ENCODE assay signal across 17 cellular contexts in genomic region chr4:37317104-37317643, GRCh38.
DNase-seq lines count a peak whose midpoint lies in the region; ATAC-seq, FAIRE-seq and TF ChIP-seq lines count a peak whose summit lies in the region.
"Had no signal": no experiment of that assay in that cellular context is flagged by ENCODE, and none has a peak within 500 bp of the region (broad histone marks: within the 10 kb centered on the region; RNA-seq: fewer than 3 reads in every experiment).

No MANE protein-coding gene starts in this region.

- H3K4me3 ChIP-seq in endodermal cell (ENCODE audit: low read length) (peak overlapping the region; percentile 53), mesendoderm (ENCODE audit: low read length) (no peak overlapping the region)
- H3K4me3 ChIP-seq: BLaER1 treated with 17β-estradiol and CSF1 and Interleukin-3, amounts not matched to agents 10 nM and 100 nM; K562 had no signal

- no peak overlapping the region for H2BK120ac ChIP-seq in mesendoderm (ENCODE audit: low read depth, low read length)

- no peak overlapping the region for H2AK5ac ChIP-seq in mesendoderm (ENCODE audit: low read length)

- DNase-seq in GM12892 (ENCODE audit: insufficient read length) (no peak), HT-29 (ENCODE audit: low spot score) (peak; percentile 20), endodermal cell (peak; percentile 56), mesendoderm (peak; percentile 75), GM03348 (ENCODE audit: low spot score) (no peak), OCI-M2 (lab: John Stamatoyannopoulos, UW; ENCODE audit: unreplicated experiment) (no peak), NCI-H2029 (lab: John Stamatoyannopoulos, UW) (no peak)
- DNase-seq: Calu3; CD8-positive, alpha-beta T cell; GDM1; HCEC 1CT; IMR-90 had no signal

- FAIRE-seq in GM12892 (lab: Jason Lieb, UNC) = peak; percentile 5
- FAIRE-seq: H54, K562 had no signal

- ATAC-seq in GM19452 (IDR thresholded peaks at IDR 0.05; ENCODE audit: unreplicated experiment) = no peak
- ATAC-seq: CD8-positive, alpha-beta T cell; K562 had no signal

- H3K36me3 ChIP-seq in endodermal cell (ENCODE audit: control insufficient read depth, insufficient read depth, low read length) = no peaks in the 10 kb centered on the region
- no peaks in the 10 kb centered on the region for H3K36me3 ChIP-seq in mesendoderm (ENCODE audit: control insufficient read depth, insufficient read depth, low read length)
- H3K36me3 ChIP-seq: BLaER1 treated with 17β-estradiol and CSF1 and Interleukin-3, amounts not matched to agents 10 nM and 100 nM had no signal

- TF ChIP-seq CTCF in endodermal cell (conservative IDR thresholded peaks at IDR 0.05) = no peak

- no peaks in the 10 kb centered on the region for H3K79me2 ChIP-seq in mesendoderm (ENCODE audit: control insufficient read depth, insufficient read depth, low read length)

- no peak overlapping the region for H4K8ac ChIP-seq in mesendoderm (ENCODE audit: low read depth, low read length)

- H3K9me3 Mint-ChIP-seq in endodermal cell = peaks cover 21% of the 10 kb centered on the region

- no peak overlapping the region for H3K56ac ChIP-seq in mesendoderm (ENCODE audit: low read length)

- no peaks in the 10 kb centered on the region for H3K27me3 ChIP-seq in endodermal cell (ENCODE audit: control insufficient read depth, insufficient read depth, low read length, poor library complexity, severe bottlenecking)
- H3K27me3 ChIP-seq in mesendoderm (ENCODE audit: insufficient read depth, low read length, poor library complexity) = no peaks in the 10 kb centered on the region
- H3K27me3 ChIP-seq: BLaER1 treated with 17β-estradiol and CSF1 and Interleukin-3, amounts not matched to agents 10 nM and 100 nM had no signal

- 39 to 60% methylated on average over 1 to 3 of the region's 3 CpGs for WGBS in endodermal cell (ENCODE audit: insufficient coverage in 1 of 2, insufficient read length in 1 of 2), 2 experiments
- WGBS in mesendoderm (ENCODE audit: extremely low coverage, insufficient coverage, low lambda C conversion rate) = no CpG with 5 or more reads among the region's 3 CpGs

- H3K23ac ChIP-seq in mesendoderm (ENCODE audit: low read length) = no peak overlapping the region

- peaks cover 4% of the 10 kb centered on the region for H3K36me3 Mint-ChIP-seq in endodermal cell (ENCODE audit: low read depth)
- H3K36me3 Mint-ChIP-seq: CD8-positive, alpha-beta T cell had no signal

- no peak overlapping the region for H2BK5ac ChIP-seq in mesendoderm (ENCODE audit: low read length)

- H3K9me3 ChIP-seq in endodermal cell (ENCODE audit: control insufficient read depth, low read length) = peaks cover 32% of the 10 kb centered on the region

- H3K4me1 ChIP-seq in endodermal cell (ENCODE audit: control insufficient read depth, insufficient read depth, low read length) (peaks cover 8% of the 10 kb centered on the region), mesendoderm (ENCODE audit: control insufficient read depth, low read depth, low read length) (peaks cover 3% of the 10 kb centered on the region)
- H3K4me1 ChIP-seq: BLaER1 treated with 17β-estradiol and CSF1 and Interleukin-3, amounts not matched to agents 10 nM and 100 nM had no signal

- H3K4me1 Mint-ChIP-seq in endodermal cell = peaks cover 7% of the 10 kb centered on the region
- H3K4me1 Mint-ChIP-seq: B cell had no signal

- no peaks in the 10 kb centered on the region for H3K79me1 ChIP-seq in mesendoderm (ENCODE audit: low read length)

- no peak overlapping the region for H2BK15ac ChIP-seq in mesendoderm (replicated peaks; ENCODE audit: low read depth)

- H4K5ac ChIP-seq in mesendoderm (ENCODE audit: low read length) = no peak overlapping the region

- H3K27ac ChIP-seq in endodermal cell (ENCODE audit: low read depth, low read length) = no peak overlapping the region
- peak overlapping the region; percentile 48 for H3K27ac ChIP-seq in mesendoderm (ENCODE audit: low read depth, low read length)
- H3K27ac ChIP-seq: BLaER1 treated with 17β-estradiol and CSF1 and Interleukin-3, amounts not matched to agents 10 nM and 100 nM had no signal

- H3K9ac ChIP-seq in endodermal cell (ENCODE audit: extremely low read depth, low read length, poor library complexity, severe bottlenecking) = no peak overlapping the region
- H3K9ac ChIP-seq in mesendoderm (ENCODE audit: low read length) = no peak overlapping the region
- H3K9ac ChIP-seq: BLaER1 treated with 17β-estradiol and CSF1 and Interleukin-3, amounts not matched to agents 10 nM and 100 nM had no signal

- peaks cover 11% of the 10 kb centered on the region for H3K27me3 Mint-ChIP-seq in endodermal cell (ENCODE audit: insufficient read depth)
- H3K27me3 Mint-ChIP-seq: B cell had no signal

- H3K18ac ChIP-seq in mesendoderm (ENCODE audit: low read length) = no peak overlapping the region

- H3K4me2 ChIP-seq in mesendoderm (ENCODE audit: low read length) = no peak overlapping the region
- H3K4me2 ChIP-seq: BLaER1 treated with 17β-estradiol and CSF1 and Interleukin-3, amounts not matched to agents 10 nM and 100 nM had no signal

- peak overlapping the region; percentile 4 for H3K27ac Mint-ChIP-seq in endodermal cell
- H3K27ac Mint-ChIP-seq: B cell; CD8-positive, alpha-beta T cell had no signal

- no peak for TF ChIP-seq POLR2A in GM12892 (IDR thresholded peaks at IDR 0.05; ENCODE audit: low read depth, low read length)

- H3K4ac ChIP-seq in mesendoderm (ENCODE audit: low read depth, low read length) = no peak overlapping the region

- H3K4me3 Mint-ChIP-seq in endodermal cell = no peak overlapping the region
- H3K4me3 Mint-ChIP-seq: B cell; CD8-positive, alpha-beta T cell had no signal

Comparison
In these comparisons a context has a peak if more than half of its experiments do, and no peak if none do; other contexts are left out.
1. DNase-seq: peak in HT-29 (single experiment), endodermal cell (single experiment) and mesendoderm (single experiment); none in GM12892 (single experiment), GM03348 (single experiment), OCI-M2 (single experiment) and NCI-H2029 (single experiment).